ENCODE assay signal across 8 cellular contexts in genomic region chr11:59668950-59669610, GRCh38. TPM values are rescaled to one million over a fixed set of nuclear protein-coding genes. Genes with fewer than 3 reads are reported as not detected.
DNase-seq lines count a peak whose midpoint lies in the region; ATAC-seq and TF ChIP-seq lines count a peak whose summit lies in the region.

A gene with protein sequence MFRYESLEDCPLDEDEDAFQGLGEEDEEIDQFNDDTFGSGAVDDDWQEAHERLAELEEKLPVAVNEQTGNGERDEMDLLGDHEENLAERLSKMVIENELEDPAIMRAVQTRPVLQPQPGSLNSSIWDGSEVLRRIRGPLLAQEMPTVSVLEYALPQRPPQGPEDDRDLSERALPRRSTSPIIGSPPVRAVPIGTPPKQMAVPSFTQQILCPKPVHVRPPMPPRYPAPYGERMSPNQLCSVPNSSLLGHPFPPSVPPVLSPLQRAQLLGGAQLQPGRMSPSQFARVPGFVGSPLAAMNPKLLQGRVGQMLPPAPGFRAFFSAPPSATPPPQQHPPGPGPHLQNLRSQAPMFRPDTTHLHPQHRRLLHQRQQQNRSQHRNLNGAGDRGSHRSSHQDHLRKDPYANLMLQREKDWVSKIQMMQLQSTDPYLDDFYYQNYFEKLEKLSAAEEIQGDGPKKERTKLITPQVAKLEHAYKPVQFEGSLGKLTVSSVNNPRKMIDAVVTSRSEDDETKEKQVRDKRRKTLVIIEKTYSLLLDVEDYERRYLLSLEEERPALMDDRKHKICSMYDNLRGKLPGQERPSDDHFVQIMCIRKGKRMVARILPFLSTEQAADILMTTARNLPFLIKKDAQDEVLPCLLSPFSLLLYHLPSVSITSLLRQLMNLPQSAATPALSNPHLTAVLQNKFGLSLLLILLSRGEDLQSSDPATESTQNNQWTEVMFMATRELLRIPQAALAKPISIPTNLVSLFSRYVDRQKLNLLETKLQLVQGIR (minus strand): TSS chr11:59669037. CDS start chr11:59668895, 142 bp downstream.

- H3K4me3 Mint-ChIP-seq in CD8-positive, alpha-beta memory T cell, result peak within 1 kb of the TSS; percentile 96 to 99 (median 98)

- peak; percentile 99 to 100 (median 99) for DNase-seq in CD8-positive, alpha-beta memory T cell
- DNase-seq in HS-5 (ENCODE audit: low read depth) (peak; percentile 96), lung (ENCODE audit: low spot score) (peak; percentile 99)
- DNase-seq in NK-92 treated with Interleukin-12 subunit alpha and Interleukin-12 subunit beta, amount 100 ng/mL, for 24 hours (lab: John Stamatoyannopoulos, UW), result peak; percentile 98
- DNase-seq in activated CD8-positive, alpha-beta memory T cell treated with anti-CD3 and anti-CD28 coated beads for 24 hours, result peak; percentile 98
- peak; percentile 97 for DNase-seq in effector CD8-positive, alpha-beta T cell (lab: John Stamatoyannopoulos, UW)
- peak; percentile 89 to 98 (median 95) for DNase-seq in stimulated activated CD4-positive, alpha-beta T cell treated with anti-CD3 and anti-CD28 coated beads, TNF-alpha, amount 100 ng/mL, for 4 hours (ENCODE audit: low read depth in 3 of 3)

- H3K36me3 Mint-ChIP-seq in CD8-positive, alpha-beta memory T cell, result peaks cover 5 to 44% (median 7%) of the 10 kb centered on the region in 3 donors

- peak within 1 kb of the TSS; percentile 97 for H3K27ac ChIP-seq in CD8-positive, alpha-beta memory T cell (ENCODE audit: low read depth, low read length)
- H3K27ac ChIP-seq in lung (ENCODE audit: low read depth in 1 of 2, low read length in 1 of 2), result peak within 1 kb of the TSS; percentile 96 to 98

- POLR2A ChIA-PET in CD8-positive, alpha-beta memory T cell (lab: Charles Lee), result interaction anchor here (0.6 to 2.7 kb wide), 9 partner anchors 53 to 498 kb away, joined by 3 to 59 read pairs (median 7); partner anchors contain the start of genes OSBP and STX3

- H3K4me1 Mint-ChIP-seq in CD8-positive, alpha-beta memory T cell, result peaks cover 33 to 52% (median 47%) of the 10 kb centered on the region in 3 donors

- CTCF ChIA-PET in CD8-positive, alpha-beta memory T cell (lab: Charles Lee), result interaction anchor here (0.7 to 2.3 kb wide), 14 partner anchors 9 to 119 kb away, joined by 3 to 14 read pairs (median 4); partner anchors contain the start of genes OSBP and STX3

- no peaks in the 10 kb centered on the region for H3K9me3 Mint-ChIP-seq in CD8-positive, alpha-beta memory T cell

- H3K36me3 ChIP-seq in CD8-positive, alpha-beta memory T cell (ENCODE audit: insufficient read depth, low read length), result peaks cover 15% of the 10 kb centered on the region
- H3K36me3 ChIP-seq in lung (ENCODE audit: control insufficient read depth in 2 of 2, insufficient read depth in 2 of 2, low read length in 2 of 2), result peaks cover 4 to 10% of the 10 kb centered on the region in 2 donors

- no peaks in the 10 kb centered on the region for H3K27me3 Mint-ChIP-seq in CD8-positive, alpha-beta memory T cell

- ATAC-seq in GM19468 (IDR thresholded peaks at IDR 0.05; ENCODE audit: extremely low read depth, unreplicated experiment) (peak; percentile 90), lung (ENCODE audit: insufficient read depth, low FRiP score) (peak; percentile 92)

- WGBS in lung, 2 donors, result 0% methylated on average over 48 to 68 of the region's 68 CpGs

- peak within 1 kb of the TSS; percentile 73 for H3K4me3 ChIP-seq in CD8-positive, alpha-beta memory T cell (ENCODE audit: low read length)
- peak within 1 kb of the TSS; percentile 82 for H3K4me3 ChIP-seq in lung

- no peak for TF ChIP-seq CTCF in lung (IDR thresholded peaks at IDR 0.05; ENCODE audit: control extremely low read depth, extremely low read depth)

- no peaks in the 10 kb centered on the region for H3K27me3 ChIP-seq in CD8-positive, alpha-beta memory T cell (ENCODE audit: insufficient read depth, low read length, poor library complexity, severe bottlenecking)
- no peaks in the 10 kb centered on the region for H3K27me3 ChIP-seq in lung (ENCODE audit: control insufficient read depth, insufficient read depth)

- H3K4me1 ChIP-seq in CD8-positive, alpha-beta memory T cell (ENCODE audit: insufficient read depth, low read length), result peaks cover 23% of the 10 kb centered on the region
- peaks cover 0 to 7% of the 10 kb centered on the region in 2 donors for H3K4me1 ChIP-seq in lung (ENCODE audit: control insufficient read depth in 2 of 2, insufficient read depth in 2 of 2, low read length in 2 of 2)

- H3K27ac Mint-ChIP-seq in CD8-positive, alpha-beta memory T cell, result peak within 1 kb of the TSS; percentile 99 to 100 (median 100)

- no peaks in the 10 kb centered on the region for H3K9me3 ChIP-seq in CD8-positive, alpha-beta memory T cell (ENCODE audit: low read length)
- H3K9me3 ChIP-seq in lung (ENCODE audit: control insufficient read depth in 2 of 2, insufficient read depth in 1 of 2, low read length in 1 of 2), result no peaks in the 10 kb centered on the region

RNA-seq across cellular contexts. Expression of the gene that starts here (rescaled TPM):
- total RNA-seq in CD8-positive, alpha-beta memory T cell, result 10 to 100 TPM; 61.3 to 65.8 TPM
- 7.5 TPM for polyA plus RNA-seq in CD8-positive, alpha-beta memory T cell
- total RNA-seq in lung, result 10 to 100 TPM; 23.1 to 29.3 TPM
- 10 to 100 TPM; 12.8 to 28.8 TPM for polyA plus RNA-seq in lung

Comparison
In these comparisons a context has a peak if more than half of its experiments do, and no peak if none do; other contexts are left out.
1. Peak in every context shown above with its lines: DNase-seq, ATAC-seq, H3K4me3 ChIP-seq and H3K27ac ChIP-seq.